ENCODE assay signal across 8 cellular contexts in the genomic region with DNA sequence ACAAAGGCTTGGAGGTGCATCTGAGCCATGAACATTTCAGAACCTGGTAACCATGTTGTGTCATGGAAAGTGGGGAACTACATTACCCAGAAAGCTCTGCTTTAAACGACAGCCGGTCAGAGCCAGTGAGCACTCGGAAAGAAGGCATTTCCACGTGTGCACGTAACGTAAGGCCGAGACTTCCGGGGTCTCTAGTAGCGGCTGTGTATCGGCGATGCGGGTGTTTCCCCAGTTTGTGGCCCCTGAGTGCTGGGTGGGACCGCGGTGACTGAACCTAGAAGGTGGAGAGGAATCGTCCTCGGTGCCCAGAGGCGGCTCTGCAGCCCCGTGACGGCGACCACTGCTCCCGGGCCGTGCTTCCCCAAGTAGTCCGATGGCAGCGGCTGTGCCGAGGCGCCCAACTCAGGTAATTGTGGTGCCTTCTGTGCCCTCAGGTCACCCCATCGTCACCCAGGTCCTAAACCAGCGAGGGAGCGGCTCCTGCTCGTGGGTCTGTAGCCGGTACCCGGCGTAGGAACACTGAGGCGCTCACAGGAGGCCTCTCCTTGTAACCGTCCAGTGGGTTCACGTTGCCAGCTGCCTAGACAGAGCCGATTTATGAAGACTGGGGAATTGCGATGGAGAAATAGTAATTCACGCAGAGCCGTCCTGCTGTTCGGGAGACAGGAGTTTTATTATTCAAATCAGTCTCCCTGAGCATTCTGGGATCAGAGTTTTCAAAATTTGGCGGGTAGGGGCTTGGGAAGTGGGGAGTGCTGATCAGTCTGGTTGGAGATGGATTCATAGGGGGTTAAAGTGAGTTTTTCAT. TPM values are rescaled to one million over a fixed set of nuclear protein-coding genes. Genes with fewer than 3 reads are reported as not detected.
DNase-seq lines count a peak whose midpoint lies in the region; ATAC-seq and TF ChIP-seq lines count a peak whose summit lies in the region.
"Not testable (repeated sequence)": the region's sequence is repeated elsewhere in the genome, so short reads cannot be mapped to it uniquely, and the experiment has no call there.

A gene (plus strand): TSS at position 194 of the 808 bp plus-strand sequence. CDS start 180 bp downstream, at position 374.

- peak within 1 kb of the TSS; percentile 74 for H3K4me3 ChIP-seq in DOHH2 (ENCODE audit: low read length)
- H3K4me3 ChIP-seq in Karpas-422 (ENCODE audit: low read length) = peak within 1 kb of the TSS; percentile 76
- peak within 1 kb of the TSS; percentile 55 for H3K4me3 ChIP-seq in RWPE2 (ENCODE audit: severe bottlenecking)

- peaks cover 12% of the 10 kb centered on the region for H3K4me1 ChIP-seq in DOHH2 (ENCODE audit: control insufficient read depth, low read length)
- H3K4me1 ChIP-seq in Karpas-422 (ENCODE audit: low read length); RWPE2 (ENCODE audit: insufficient read depth, poor library complexity, severe bottlenecking): not testable (repeated sequence)

- not testable (repeated sequence) for TF ChIP-seq CTCF in DOHH2 (IDR thresholded peaks at IDR 0.05; ENCODE audit: low read depth, low read length, poor library complexity, severe bottlenecking); RWPE2 (IDR thresholded peaks at IDR 0.05; ENCODE audit: poor library complexity, severe bottlenecking); nephron (IDR thresholded peaks at IDR 0.05; ENCODE audit: unreplicated experiment in 3 of 3)

- H3K9me3 ChIP-seq in DOHH2 (ENCODE audit: control insufficient read depth, insufficient read depth, low read length); RWPE2 (ENCODE audit: severe bottlenecking): not testable (repeated sequence)
- H3K9me3 ChIP-seq in Karpas-422 (ENCODE audit: low read length) = peaks cover 13% of the 10 kb centered on the region

- H4K20me1 ChIP-seq in DOHH2 (ENCODE audit: control insufficient read depth, insufficient read depth, low read depth, low read length); Karpas-422 (ENCODE audit: insufficient read depth, low read depth, low read length): not testable (repeated sequence)

- H3K9me2 ChIP-seq in DOHH2 (replicated peaks; ENCODE audit: control insufficient read depth, low read length); Karpas-422 (replicated peaks; ENCODE audit: insufficient read depth, low read length): not testable (repeated sequence)

- H3K27me3 ChIP-seq in DOHH2 (ENCODE audit: control insufficient read depth, low read length); Karpas-422 (ENCODE audit: low read length); RWPE2 (ENCODE audit: insufficient read depth, poor library complexity, severe bottlenecking): not testable (repeated sequence)

- H3F3A ChIP-seq in DOHH2 (ENCODE audit: control insufficient read depth, insufficient read depth) = not testable (repeated sequence)

- H3K79me2 ChIP-seq in DOHH2 (ENCODE audit: control insufficient read depth, low read length) (peaks cover 41% of the 10 kb centered on the region), Karpas-422 (ENCODE audit: low read length) (peaks cover 64% of the 10 kb centered on the region)

- H3K9me3 Mint-ChIP-seq in activated T-helper 2 cell treated with anti-CD3 and anti-CD28 coated beads, Interferon-gamma antibody, Interleukin-2, Interleukin-4, amounts not matched to agents 10 μg/mL and 5 μg/mL and 100 μg/mL, durations not matched to agents 14 hours and 24 hours and 36 hours = peaks cover 14% of the 10 kb centered on the region
- peaks cover 16% of the 10 kb centered on the region for H3K9me3 Mint-ChIP-seq in nephron

- peak within 1 kb of the TSS; percentile 16; the same call in 1 of the 2 replicates for H3K27ac ChIP-seq in DOHH2 (ENCODE audit: low read depth, low read length)
- H3K27ac ChIP-seq in Karpas-422 (ENCODE audit: low read length) = peak within 1 kb of the TSS; percentile 25; the same call in 1 of the 2 replicates
- H3K27ac ChIP-seq in RWPE2 (ENCODE audit: poor library complexity, severe bottlenecking) = peak within 1 kb of the TSS; percentile 76

- peak within 1 kb of the TSS; percentile 91 for H3K27ac Mint-ChIP-seq in activated T-helper 2 cell treated with anti-CD3 and anti-CD28 coated beads, Interferon-gamma antibody, Interleukin-2, Interleukin-4, amounts not matched to agents 10 μg/mL and 5 μg/mL and 100 μg/mL, durations not matched to agents 14 hours and 24 hours and 36 hours
- H3K27ac Mint-ChIP-seq in nephron = peak within 1 kb of the TSS; percentile 82 to 98 (median 97)

- intact Hi-C loops in activated T-helper 2 cell treated with anti-CD3 and anti-CD28 coated beads, Interferon-gamma antibody, Interleukin-2, Interleukin-4, amounts not matched to agents 10 μg/mL and 5 μg/mL and 100 μg/mL, durations not matched to agents 14 hours and 24 hours and 36 hours (cut with micrococcal nuclease) = loop anchor here (5.0 to 10.0 kb wide), 2 partner anchors 38 to 65 kb away; a partner anchor contains a TSS

- DNase-seq in Karpas-422 = peak; percentile 97
- peak; percentile 72 for DNase-seq in RWPE2 (ENCODE audit: low spot score)
- DNase-seq in activated T-helper 2 cell treated with anti-CD3 and anti-CD28 coated beads, Interferon-gamma antibody, Interleukin-2, Interleukin-4, amounts not matched to agents 10 μg/mL and 5 μg/mL and 100 μg/mL, durations not matched to agents 14 hours and 24 hours and 36 hours (ENCODE audit: low spot score) = peak; percentile 74
- peak; percentile 66 for DNase-seq in fibroblast of the conjunctiva (ENCODE audit: low read depth)
- DNase-seq in stimulated activated naive CD4-positive, alpha-beta T cell treated with Interleukin-2 at 50 U/mL for 16 hours (lab: John Stamatoyannopoulos, UW) = peak; percentile 75

- H3K4me1 Mint-ChIP-seq in activated T-helper 2 cell treated with anti-CD3 and anti-CD28 coated beads, Interferon-gamma antibody, Interleukin-2, Interleukin-4, amounts not matched to agents 10 μg/mL and 5 μg/mL and 100 μg/mL, durations not matched to agents 14 hours and 24 hours and 36 hours (ENCODE audit: low read depth) = peaks cover 19% of the 10 kb centered on the region
- H3K4me1 Mint-ChIP-seq in nephron = peaks cover 20% of the 10 kb centered on the region

- ATAC-seq in GM21825 (IDR thresholded peaks at IDR 0.05; ENCODE audit: unreplicated experiment) = peak; percentile 95
- ATAC-seq in RWPE2 (ENCODE audit: low read depth) = peak; percentile 98

- H3K36me3 Mint-ChIP-seq in activated T-helper 2 cell treated with anti-CD3 and anti-CD28 coated beads, Interferon-gamma antibody, Interleukin-2, Interleukin-4, amounts not matched to agents 10 μg/mL and 5 μg/mL and 100 μg/mL, durations not matched to agents 14 hours and 24 hours and 36 hours (ENCODE audit: low read depth) = peaks cover 68% of the 10 kb centered on the region
- peaks cover 54% of the 10 kb centered on the region for H3K36me3 Mint-ChIP-seq in nephron (ENCODE audit: low read depth)

- H3K4me2 ChIP-seq in DOHH2 (ENCODE audit: low read length) (peak within 1 kb of the TSS; percentile 63), Karpas-422 (ENCODE audit: low read depth, low read length, poor library complexity, severe bottlenecking) (peak within 1 kb of the TSS; percentile 73)

- not testable (repeated sequence) for H3K27me3 Mint-ChIP-seq in activated T-helper 2 cell treated with anti-CD3 and anti-CD28 coated beads, Interferon-gamma antibody, Interleukin-2, Interleukin-4, amounts not matched to agents 10 μg/mL and 5 μg/mL and 100 μg/mL, durations not matched to agents 14 hours and 24 hours and 36 hours (ENCODE audit: low read depth); nephron (ENCODE audit: low read depth)

- H2AFZ ChIP-seq in Karpas-422 (ENCODE audit: low read length) = not testable (repeated sequence)

- H3K9ac ChIP-seq in Karpas-422 (ENCODE audit: low read length) = peak within 1 kb of the TSS; percentile 81

- H3K36me3 ChIP-seq in DOHH2 (ENCODE audit: control insufficient read depth, low read length) (peaks cover 41% of the 10 kb centered on the region), Karpas-422 (ENCODE audit: insufficient read depth, low read length) (peaks cover 52% of the 10 kb centered on the region), RWPE2 (ENCODE audit: low read depth) (peaks cover 34% of the 10 kb centered on the region)

- H3K4me3 Mint-ChIP-seq in activated T-helper 2 cell treated with anti-CD3 and anti-CD28 coated beads, Interferon-gamma antibody, Interleukin-2, Interleukin-4, amounts not matched to agents 10 μg/mL and 5 μg/mL and 100 μg/mL, durations not matched to agents 14 hours and 24 hours and 36 hours (ENCODE audit: low read depth) = peak within 1 kb of the TSS; percentile 92
- peak within 1 kb of the TSS; percentile 90 to 99 (median 92) for H3K4me3 Mint-ChIP-seq in nephron

RNA-seq across cellular contexts. Expression of the gene that starts here (rescaled TPM):
- 22.2 and 36.4 TPM in 2 replicates for total RNA-seq in Karpas-422 (2014; rRNA removed; shearing (Covaris generic); ENCODE audit: low replicate concordance)
- 29.7 and 32.1 TPM in 2 replicates for total RNA-seq in activated T-helper 2 cell treated with anti-CD3 and anti-CD28 coated beads, Interferon-gamma antibody, Interleukin-2, Interleukin-4, amounts not matched to agents 10 μg/mL and 5 μg/mL and 100 μg/mL, durations not matched to agents 14 hours and 24 hours and 36 hours

Comparison
In these comparisons a context has a peak if more than half of its experiments do, and no peak if none do; other contexts are left out.
1. Peak in every context shown above with its lines: DNase-seq, ATAC-seq, H3K4me3 ChIP-seq and H3K27ac ChIP-seq.
2. H3K27ac ChIP-seq: peak in every context shown above with its lines; median percentile 76 in RWPE2; 25 in Karpas-422; 16 in DOHH2.